Comparison of ENCODE assay signal across 8 cellular contexts in genomic region chr13:36818483-36819063, GRCh38. TPM values are rescaled to one million over a fixed set of nuclear protein-coding genes. Genes with fewer than 3 reads are reported as not detected.
DNase-seq lines count a peak whose midpoint lies in the region; ATAC-seq, FAIRE-seq and TF ChIP-seq lines count a peak whose summit lies in the region.

No MANE protein-coding gene starts in this region.

- H3K9me3 Mint-ChIP-seq in activated CD4-positive, alpha-beta T cell treated with anti-CD3 and anti-CD28 coated beads, Interleukin-2, amount 10 ng/mL, durations not matched to agents 24 days and 14 days, result no peaks in the 10 kb centered on the region

- TF ChIP-seq RAD21 in GM12878 (IDR thresholded peaks at IDR 0.05; ENCODE audit: insufficient read depth, low read depth, low read length), result no peak

- H3K79me2 ChIP-seq in GM12878 (ENCODE audit: control insufficient read depth, insufficient read depth, low read length), result peaks cover 37% of the 10 kb centered on the region

- H3K27ac ChIP-seq in GM12878 (ENCODE audit: control insufficient read depth, insufficient read depth), result no peak overlapping the region
- peak overlapping the region; percentile 54 to 74 (median 70) for H3K27ac ChIP-seq in right lobe of liver
- H3K27ac ChIP-seq in upper lobe of right lung, result peak overlapping the region; percentile 79

- in situ Hi-C loops in GM12878 (cut with MboI), result no loop called here
- in situ Hi-C loops in KBM-7 (cut with MboI; ENCODE audit: low pct_unique_long_range_greater_than_20kb, low sequenced_read_pairs), result no loop called here

- FAIRE-seq in GM12878 (lab: Jason Lieb, UNC), result peak; percentile 13

- ATAC-seq in HG03575 (IDR thresholded peaks at IDR 0.05; ENCODE audit: extremely low read depth, insufficient number of reproducible peaks, low FRiP score, unreplicated experiment) (peak; percentile 7), GM12878 (no peak; the same call in 2 of the 3 replicates), right lobe of liver (peak; percentile 15 to 39 (median 18)), upper lobe of right lung (no peak)

- no peak for TF ChIP-seq EP300 in GM12878 (IDR thresholded peaks at IDR 0.05; ENCODE audit: borderline replicate concordance in 1 of 2, control insufficient read depth in 1 of 2, low read depth in 2 of 2, low read length in 2 of 2)

- peak overlapping the region; percentile 61 for H2AFZ ChIP-seq in GM12878 (ENCODE audit: control insufficient read depth, low read depth, low read length)

- peak overlapping the region; percentile 96 for H3K4me3 Mint-ChIP-seq in activated CD4-positive, alpha-beta T cell treated with anti-CD3 and anti-CD28 coated beads, Interleukin-2, amount 10 ng/mL, durations not matched to agents 24 days and 14 days

- TF ChIP-seq CTCF in GM12878 (IDR thresholded peaks at IDR 0.05 in 2 of 3, conservative IDR thresholded peaks at IDR 0.05 in 1 of 3; ENCODE audit: control insufficient read depth in 2 of 3, extremely low read depth in 1 of 3, insufficient read depth in 1 of 3, low read depth in 3 of 3, low read length in 3 of 3), result no peak
- no peak for TF ChIP-seq CTCF in right lobe of liver (IDR thresholded peaks at IDR 0.05)
- no peak for TF ChIP-seq CTCF in upper lobe of right lung (IDR thresholded peaks at IDR 0.05)

- BruUV-seq in GM12878 (replicated peaks; lab: Mats Ljungman, UMichigan), result no TSS peak

- H3K36me3 ChIP-seq in GM12878 (ENCODE audit: control insufficient read depth in 2 of 2, insufficient read depth in 2 of 2, low read length in 1 of 2), result no peaks in the 10 kb centered on the region
- H3K36me3 ChIP-seq in right lobe of liver, result no peaks in the 10 kb centered on the region
- H3K36me3 ChIP-seq in upper lobe of right lung, result no peaks in the 10 kb centered on the region

- intact Hi-C loops in activated CD4-positive, alpha-beta T cell treated with anti-CD3 and anti-CD28 coated beads, Interleukin-2, amount 10 ng/mL, durations not matched to agents 24 days and 14 days (cut with micrococcal nuclease), result loop anchor here (1.0 to 10.0 kb wide), 6 partner anchors 39 to 1526 kb away; partner anchors contain the start of genes ALG5, SPART, SUPT20H and UFM1
- intact Hi-C loops in GM12878 (cut with micrococcal nuclease; ENCODE audit: unreplicated experiment) (loop anchor here (5.0 kb wide), 1 partner anchor 239 kb away; the partner anchor contains the start of gene SUPT20H), right lobe of liver (cut with DNase I) (no loop called here), upper lobe of right lung (cut with DNase I) (no loop called here)

- CTCF ChIA-PET in GM12878 (lab: Yijun Ruan, JAX), result no interaction called here

- no peaks in the 10 kb centered on the region for H4K20me1 ChIP-seq in GM12878 (ENCODE audit: control insufficient read depth, insufficient read depth)

- POLR2A ChIA-PET in GM12878 (lab: Charles Lee), result no interaction called here

- no peaks in the 10 kb centered on the region; the same call in 1 of the 2 replicates for H3K4me1 ChIP-seq in GM12878 (ENCODE audit: control insufficient read depth, insufficient read depth, low read length)
- H3K4me1 ChIP-seq in right lobe of liver, result peaks cover 0 to 13% (median 0%) of the 10 kb centered on the region in 4 donors
- H3K4me1 ChIP-seq in upper lobe of right lung, result peaks cover 22% of the 10 kb centered on the region

- H3K4me3 ChIP-seq in GM12878 (peak overlapping the region; percentile 64), right lobe of liver (peak overlapping the region; percentile 70 to 96 (median 73)), upper lobe of right lung (peak overlapping the region; percentile 74)

- H3K4me2 ChIP-seq in GM12878 (ENCODE audit: control insufficient read depth, insufficient read depth), result peak overlapping the region; percentile 13

- no peak for DNase-seq in activated CD4-positive, alpha-beta T cell treated with anti-CD3 and anti-CD28 coated beads, Interleukin-2, amount 10 ng/mL, durations not matched to agents 24 days and 14 days
- no peak for DNase-seq in activated CD4-positive, alpha-beta T cell treated with anti-CD3 and anti-CD28 coated beads, Interleukin-2, amount 50 U/mL, for 4 hours
- no peak for DNase-seq in GM12878 (ENCODE audit: low read depth, low spot score)
- DNase-seq in right lobe of liver, result no peak
- no peak for DNase-seq in upper lobe of right lung
- DNase-seq in cerebellar nuclear complex (lab: John Stamatoyannopoulos, UW), result no peak
- DNase-seq in KBM-7, result no peak

- SMC1A ChIA-PET in GM12878 (lab: Charles Lee; ENCODE audit: uncharacterized antibody, unreplicated experiment), result no interaction called here

- peaks cover 40% of the 10 kb centered on the region for H3K4me1 Mint-ChIP-seq in activated CD4-positive, alpha-beta T cell treated with anti-CD3 and anti-CD28 coated beads, Interleukin-2, amount 10 ng/mL, durations not matched to agents 24 days and 14 days

- RAD21 ChIA-PET in GM12878 (lab: Charles Lee; ENCODE audit: unreplicated experiment), result no interaction called here

- peaks cover 0 to 3% of the 10 kb centered on the region in 2 experiments; a peak in 2 of 4 replicates for H3K27me3 ChIP-seq in GM12878 (replicated peaks in 1 of 2; ENCODE audit: control insufficient read depth in 2 of 2, insufficient read depth in 2 of 2, low read length in 1 of 2)
- H3K27me3 ChIP-seq in right lobe of liver, result no peaks in the 10 kb centered on the region
- H3K27me3 ChIP-seq in upper lobe of right lung, result no peaks in the 10 kb centered on the region

- H3K9me3 ChIP-seq in GM12878 (replicated peaks; ENCODE audit: control insufficient read depth, insufficient read depth, low read length), result no peaks in the 10 kb centered on the region
- no peaks in the 10 kb centered on the region for H3K9me3 ChIP-seq in right lobe of liver
- no peaks in the 10 kb centered on the region for H3K9me3 ChIP-seq in upper lobe of right lung

- peaks cover 14% of the 10 kb centered on the region for H3K36me3 Mint-ChIP-seq in activated CD4-positive, alpha-beta T cell treated with anti-CD3 and anti-CD28 coated beads, Interleukin-2, amount 10 ng/mL, durations not matched to agents 24 days and 14 days (ENCODE audit: low read depth)

- TF ChIP-seq POLR2A in GM12878 (IDR thresholded peaks at IDR 0.05; ENCODE audit: low read depth, low read length) (no peak), right lobe of liver (IDR thresholded peaks at IDR 0.05) (no peak)

- 5% methylated on average over 12 of the region's 12 CpGs for WGBS in GM12878 (ENCODE audit: insufficient coverage, insufficient replicate concordance, low lambda C conversion rate, missing lambda C conversion rate)
- 4% methylated on average over 12 of the region's 12 CpGs for WGBS in right lobe of liver (ENCODE audit: insufficient coverage, low coverage, low lambda C conversion rate, missing lambda C conversion rate)

- H3K27me3 Mint-ChIP-seq in activated CD4-positive, alpha-beta T cell treated with anti-CD3 and anti-CD28 coated beads, Interleukin-2, amount 10 ng/mL, durations not matched to agents 24 days and 14 days, result peaks cover 20% of the 10 kb centered on the region

- H3K27ac Mint-ChIP-seq in activated CD4-positive, alpha-beta T cell treated with anti-CD3 and anti-CD28 coated beads, Interleukin-2, amount 10 ng/mL, durations not matched to agents 24 days and 14 days, result peak overlapping the region; percentile 97

- peak overlapping the region; percentile 68; the same call in 1 of the 2 replicates for H3K9ac ChIP-seq in GM12878 (ENCODE audit: control insufficient read depth, insufficient read depth, low read length)

TF ChIP-seq in GM12878, 131 proteins besides CTCF, POLR2A, EP300 and RAD21 (continues in another document):
- TF ChIP-seq MXI1 (IDR thresholded peaks at IDR 0.05; ENCODE audit: low read depth, low read length) (0 out of 2 replicates have a peak, but pooled peaks have one; percentile 35), SP1 (IDR thresholded peaks at IDR 0.05; ENCODE audit: low read depth, low read length) (no peak), CHD2 (IDR thresholded peaks at IDR 0.05; ENCODE audit: borderline replicate concordance, low read depth, low read length) (no peak), JUNB (IDR thresholded peaks at IDR 0.05) (no peak)
- TF ChIP-seq, protein P1, sequence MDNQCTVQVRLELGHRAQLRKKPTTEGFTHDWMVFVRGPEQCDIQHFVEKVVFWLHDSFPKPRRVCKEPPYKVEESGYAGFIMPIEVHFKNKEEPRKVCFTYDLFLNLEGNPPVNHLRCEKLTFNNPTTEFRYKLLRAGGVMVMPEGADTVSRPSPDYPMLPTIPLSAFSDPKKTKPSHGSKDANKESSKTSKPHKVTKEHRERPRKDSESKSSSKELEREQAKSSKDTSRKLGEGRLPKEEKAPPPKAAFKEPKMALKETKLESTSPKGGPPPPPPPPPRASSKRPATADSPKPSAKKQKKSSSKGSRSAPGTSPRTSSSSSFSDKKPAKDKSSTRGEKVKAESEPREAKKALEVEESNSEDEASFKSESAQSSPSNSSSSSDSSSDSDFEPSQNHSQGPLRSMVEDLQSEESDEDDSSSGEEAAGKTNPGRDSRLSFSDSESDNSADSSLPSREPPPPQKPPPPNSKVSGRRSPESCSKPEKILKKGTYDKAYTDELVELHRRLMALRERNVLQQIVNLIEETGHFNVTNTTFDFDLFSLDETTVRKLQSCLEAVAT (IDR thresholded peaks at IDR 0.05), result peak; percentile 87

RNA-seq across cellular contexts. Expression of gene RFXAP, which starts 0.4 kb away (rescaled TPM):
- 18.0 and 20.9 TPM in 2 replicates for total RNA-seq in activated CD4-positive, alpha-beta T cell treated with anti-CD3 and anti-CD28 coated beads, Interleukin-2, amount 10 ng/mL, durations not matched to agents 24 days and 14 days
- total RNA-seq in GM12878 (2013; cell fraction: nucleolus; rRNA removed), result 19.1 and 19.2 TPM in 2 replicates
- total RNA-seq in GM12878 (2014; rRNA removed) (4.6 and 5.0 TPM in 2 replicates), GM12878 (2014; rRNA removed; fragmentation: Illumina TruSeq; extraction: Trizol) (4.7 and 4.8 TPM in 2 replicates), GM12878 (2021) (10.6 and 13.3 TPM in 2 replicates), right lobe of liver (1 to 10 TPM in 3 of 6 experiments, under 1 TPM in 3; 0.50 to 1.6 (median 1.0) TPM), upper lobe of right lung (5.3 TPM)
- 3.9 TPM for polyA plus RNA-seq in GM12878 (2011; ENCODE audit: low read depth)
- polyA plus RNA-seq in GM12878 (2011; rRNA removed) (11.8 and 16.2 TPM in 2 replicates), GM12878 (2014; fragmentation: Illumina TruSeq; extraction: Trizol) (10.4 and 14.6 TPM in 2 replicates), GM12878 (2014; fragmentation: Nextera tagmentation; extraction: Ambion mirVana) (1 to 10 TPM; 3.4 to 6.7 TPM), GM12878 (2014; rRNA removed) (9.7 and 11.0 TPM in 2 replicates), GM12878 (2016; fragmentation: Nextera tagmentation; extraction: Ambion mirVana) (1 to 10 TPM; 7.7 to 7.8 TPM)
- polyA plus RNA-seq in GM12878 (2011; cell fraction: cytosol; rRNA removed), result 4.4 and 5.0 TPM in 2 replicates
- 10.8 and 12.7 TPM in 2 replicates for polyA plus RNA-seq in GM12878 (2011; cell fraction: nucleus; rRNA removed)
- 6.9 and 8.8 TPM in 2 replicates for polyA plus RNA-seq in GM12878 (2012)
- 3.6 and 4.2 TPM in 2 replicates for polyA minus RNA-seq in GM12878 (2011; rRNA and poly(A)+ RNA removed)
- polyA minus RNA-seq in GM12878 (2011; cell fraction: cytosol; rRNA and poly(A)+ RNA removed), result 0.94 and 2.5 TPM in 2 replicates
- polyA minus RNA-seq in GM12878 (2011; cell fraction: nucleus; rRNA and poly(A)+ RNA removed), result 4.1 and 7.1 TPM in 2 replicates

Comparison
In these comparisons a context has a peak if more than half of its experiments do, and no peak if none do; other contexts are left out.
1. ATAC-seq: peak in HG03575 (single experiment) and right lobe of liver (4 of 4); none in GM12878 (single experiment) and upper lobe of right lung (single experiment).
2. intact Hi-C loops: an anchor here in activated CD4-positive, alpha-beta T cell treated with anti-CD3 and anti-CD28 coated beads, Interleukin-2, amount 10 ng/mL, durations not matched to agents 24 days and 14 days (1.0 to 10.0 kb wide) and GM12878 (5.0 kb wide); none called in right lobe of liver and upper lobe of right lung.
3. Peak in every context shown above with its lines, with median percentiles within 50 percentile points of each other: H3K4me3 ChIP-seq.